In the genomic region with DNA sequence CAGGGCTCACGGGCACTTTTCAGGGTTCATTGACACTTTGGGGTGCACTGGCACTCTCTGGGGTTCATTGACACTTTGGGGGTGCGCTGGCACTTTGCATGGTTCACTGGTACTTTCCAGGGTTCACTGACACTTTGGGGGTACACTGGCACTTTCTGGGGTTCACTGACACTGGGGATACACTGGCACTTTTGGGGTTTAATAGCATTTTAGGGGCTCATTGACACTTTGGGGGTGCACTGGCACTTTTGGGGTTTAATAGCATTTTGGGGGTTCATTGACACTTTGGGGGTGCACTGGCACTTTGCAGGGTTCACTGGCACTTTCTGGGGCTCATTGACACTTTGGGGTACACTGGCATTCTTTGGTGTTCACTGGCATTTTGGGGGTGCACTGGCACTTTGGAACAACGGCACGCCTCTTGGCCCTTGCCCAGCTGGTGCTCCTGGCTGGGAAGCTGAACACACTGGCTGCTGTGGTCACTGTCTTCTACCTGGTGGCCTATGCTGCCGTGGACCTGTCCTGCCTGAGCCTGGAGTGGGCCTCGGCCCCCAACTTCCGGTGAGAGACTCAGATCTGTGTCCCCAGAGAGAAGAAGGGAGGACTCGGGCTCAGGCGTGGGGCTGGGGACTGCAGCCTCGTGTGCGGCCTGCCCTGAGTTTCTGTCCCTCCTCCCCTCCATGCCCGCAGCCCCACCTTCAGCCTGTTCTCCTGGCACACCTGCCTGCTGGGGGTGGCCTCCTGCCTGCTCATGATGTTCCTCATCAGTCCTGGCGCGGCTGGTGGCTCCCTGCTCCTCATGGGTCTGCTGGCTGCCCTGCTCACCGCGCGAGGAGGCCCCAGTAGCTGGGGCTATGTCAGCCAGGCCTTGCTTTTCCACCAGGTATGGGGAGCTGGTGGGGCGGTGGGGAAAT, we compare ENCODE assay signal across 28 cellular contexts.
"Had no signal": no experiment of that assay in that cellular context is flagged by ENCODE, and none has a peak within 500 bp of the region (broad histone marks: within the 10 kb centered on the region; RNA-seq: fewer than 3 reads in every experiment).

No MANE protein-coding gene starts in this region.

- H3K9ac ChIP-seq: parathyroid adenoma had no signal

- H3K9me3 Mint-ChIP-seq: activated naive CD4-positive, alpha-beta T cell treated with anti-CD3 and anti-CD28 coated beads, Interleukin-2, amount 50 U/mL, for 72 hours; central memory CD8-positive, alpha-beta T cell; dendritic cell treated with granulocyte-macrophage colony-stimulating factor and Interleukin-4, amounts not matched to agents 40 ng/mL and 50 ng/mL, for 4 days; endodermal cell; mesothelial cell of epicardium; naive thymus-derived CD4-positive, alpha-beta T cell; T-helper 2 cell treated with Interferon-gamma antibody and Interleukin-4, amounts not matched to agents 5 μg/mL and 100 μg/mL, for 36 hours had no signal

- H3K27ac Mint-ChIP-seq: activated CD4-positive, alpha-beta T cell treated with anti-CD3 and anti-CD28 coated beads for 36 hours; activated CD8-positive, alpha-beta memory T cell treated with anti-CD3 and anti-CD28 coated beads, Interleukin-2, amount 10 ng/mL, durations not matched to agents 7 days and 5 days; activated CD8-positive, alpha-beta T cell treated with anti-CD3 and anti-CD28 coated beads, Interleukin-2, amount 10 ng/mL, durations not matched to agents 7 days and 5 days; activated naive CD4-positive, alpha-beta T cell treated with anti-CD3 and anti-CD28 coated beads, Interleukin-2, amount 50 U/mL, for 72 hours; dendritic cell treated with granulocyte-macrophage colony-stimulating factor and Interleukin-4, amounts not matched to agents 40 ng/mL and 50 ng/mL, for 4 days; mesothelial cell of epicardium; naive thymus-derived CD4-positive, alpha-beta T cell; T-helper 2 cell treated with Interferon-gamma antibody and Interleukin-4, amounts not matched to agents 5 μg/mL and 100 μg/mL, for 36 hours had no signal

- H3K27me3 Mint-ChIP-seq: activated CD4-positive, alpha-beta T cell treated with anti-CD3 and anti-CD28 coated beads for 36 hours; activated CD8-positive, alpha-beta memory T cell treated with anti-CD3 and anti-CD28 coated beads, Interleukin-2, amount 10 ng/mL, durations not matched to agents 7 days and 5 days; central memory CD8-positive, alpha-beta T cell; dendritic cell treated with granulocyte-macrophage colony-stimulating factor and Interleukin-4, amounts not matched to agents 40 ng/mL and 50 ng/mL, for 4 days; naive thymus-derived CD4-positive, alpha-beta T cell had no signal

- H3K79me2 ChIP-seq: parathyroid adenoma had no signal

- H3K4me3 Mint-ChIP-seq: activated CD4-positive, alpha-beta T cell treated with anti-CD3 and anti-CD28 coated beads for 36 hours; activated CD8-positive, alpha-beta memory T cell treated with anti-CD3 and anti-CD28 coated beads, Interleukin-2, amount 10 ng/mL, durations not matched to agents 7 days and 5 days; activated CD8-positive, alpha-beta T cell treated with anti-CD3 and anti-CD28 coated beads, Interleukin-2, amount 10 ng/mL, durations not matched to agents 7 days and 5 days; central memory CD8-positive, alpha-beta T cell; dendritic cell treated with granulocyte-macrophage colony-stimulating factor and Interleukin-4, amounts not matched to agents 40 ng/mL and 50 ng/mL, for 4 days; endodermal cell; mesothelial cell of epicardium; T-helper 2 cell treated with Interferon-gamma antibody and Interleukin-4, amounts not matched to agents 5 μg/mL and 100 μg/mL, for 36 hours had no signal

- H3K27ac ChIP-seq: esophagus muscularis mucosa, foreskin keratinocyte, heart right ventricle, parathyroid adenoma, psoas muscle, suprapubic skin, tibial nerve had no signal

- FAIRE-seq: bronchial epithelial cell, islet of Langerhans had no signal

- H3K9me3 ChIP-seq: esophagus muscularis mucosa, heart right ventricle, psoas muscle, suprapubic skin, tibial nerve had no signal

- H3K4me3 ChIP-seq: esophagus muscularis mucosa, heart right ventricle, psoas muscle, smooth muscle cell, suprapubic skin, tibial nerve had no signal

- H3K4me2 ChIP-seq: smooth muscle cell had no signal

- H3K27me3 ChIP-seq: esophagus muscularis mucosa, foreskin keratinocyte, heart right ventricle, suprapubic skin, tibial nerve had no signal

- H3K4me1 ChIP-seq: parathyroid adenoma, psoas muscle had no signal

- H3K4me1 Mint-ChIP-seq: activated CD8-positive, alpha-beta memory T cell treated with anti-CD3 and anti-CD28 coated beads, Interleukin-2, amount 10 ng/mL, durations not matched to agents 7 days and 5 days had no signal

- ATAC-seq: activated CD4-positive, alpha-beta T cell treated with anti-CD3 and anti-CD28 coated beads for 36 hours; activated CD8-positive, alpha-beta memory T cell treated with anti-CD3 and anti-CD28 coated beads, Interleukin-2, amount 10 ng/mL, durations not matched to agents 7 days and 5 days; activated CD8-positive, alpha-beta T cell treated with anti-CD3 and anti-CD28 coated beads, Interleukin-2, amount 10 ng/mL, durations not matched to agents 7 days and 5 days; activated naive CD4-positive, alpha-beta T cell treated with anti-CD3 and anti-CD28 coated beads, Interleukin-2, amount 50 U/mL, for 72 hours; foreskin keratinocyte; heart right ventricle; left cardiac atrium; left ventricle myocardium superior; naive thymus-derived CD4-positive, alpha-beta T cell; psoas muscle had no signal

- DNase-seq: activated CD4-positive, alpha-beta T cell treated with anti-CD3 and anti-CD28 coated beads for 36 hours; activated CD4-positive, CD25-positive, alpha-beta regulatory T cell; activated CD8-positive, alpha-beta memory T cell treated with anti-CD3 and anti-CD28 coated beads, Interleukin-2, amount 10 ng/mL, durations not matched to agents 7 days and 5 days; activated CD8-positive, alpha-beta T cell treated with anti-CD3 and anti-CD28 coated beads, Interleukin-2, amount 10 ng/mL, durations not matched to agents 7 days and 5 days; activated naive CD4-positive, alpha-beta T cell; activated T-cell treated with anti-CD3 and anti-CD28 coated beads, Interleukin-2, amount 50 U/mL, for 48 hours; endodermal cell; foreskin keratinocyte; heart right ventricle; left cardiac atrium; left ventricle myocardium superior; naive thymus-derived CD4-positive, alpha-beta T cell; nucleus accumbens; stimulated activated CD4-positive, alpha-beta T cell treated with anti-CD3 and anti-CD28 coated beads, Interleukin-1b, Interleukin-23, amount 100 ng/mL, for 48 hours; stimulated activated naive CD4-positive, alpha-beta T cell had no signal
